Comparison of ENCODE assay signal across 22 cellular contexts in genomic region chr5:154524181-154524580, GRCh38. TPM values are rescaled to one million over a fixed set of nuclear protein-coding genes. Genes with fewer than 3 reads are reported as not detected.
A peak's percentile ranks its signal among the peaks of the same experiment; 100 is the strongest.
DNase-seq lines count a peak whose midpoint lies in the region; ATAC-seq and TF ChIP-seq lines count a peak whose summit lies in the region.
"Had no signal": no experiment of that assay in that cellular context is flagged by ENCODE, and none has a peak within 500 bp of the region (broad histone marks: within the 10 kb centered on the region; RNA-seq: fewer than 3 reads in every experiment).

No MANE protein-coding gene starts in this region.

- no peaks in the 10 kb centered on the region for H3K9me3 ChIP-seq in HEK293 (ENCODE audit: control insufficient read depth, insufficient read depth, low read depth, low read length)
- H3K9me3 ChIP-seq in mesodermal cell (ENCODE audit: control insufficient read depth, low read length) = no peaks in the 10 kb centered on the region
- H3K9me3 ChIP-seq in skeletal muscle tissue (ENCODE audit: control insufficient read depth in 3 of 3, low read length in 3 of 3) = no peaks in the 10 kb centered on the region
- H3K9me3 ChIP-seq: body of pancreas, lower lobe of right lung, upper lobe of left lung had no signal

- peaks cover 4% of the 10 kb centered on the region; the same call in 1 of the 2 replicates for H3K4me1 ChIP-seq in HEK293 (ENCODE audit: control insufficient read depth, insufficient read depth, low read length)
- peaks cover 55% of the 10 kb centered on the region for H3K4me1 ChIP-seq in mesodermal cell (ENCODE audit: control insufficient read depth, insufficient read depth, low read length, poor library complexity, severe bottlenecking)
- H3K4me1 ChIP-seq in skeletal muscle tissue (ENCODE audit: control insufficient read depth in 3 of 3, insufficient read depth in 3 of 3, low read length in 3 of 3) = peaks cover 10 to 16% (median 13%) of the 10 kb centered on the region in 3 donors
- H3K4me1 ChIP-seq: lower lobe of right lung had no signal

- no peak overlapping the region for H3K9ac ChIP-seq in skeletal muscle tissue (ENCODE audit: low read depth in 1 of 3, low read length in 3 of 3)

- no peak for ATAC-seq in GM19452 (IDR thresholded peaks at IDR 0.05; ENCODE audit: unreplicated experiment)
- ATAC-seq in HG02642 (IDR thresholded peaks at IDR 0.05; ENCODE audit: poor library complexity, unreplicated experiment) = no peak
- ATAC-seq: activated CD8-positive, alpha-beta memory T cell treated with anti-CD3 and anti-CD28 coated beads, Interleukin-2, amount 10 ng/mL, durations not matched to agents 7 days and 5 days; body of pancreas; lower lobe of right lung had no signal

- H3K36me3 ChIP-seq in HEK293 (ENCODE audit: control insufficient read depth in 2 of 2, insufficient read depth in 1 of 2, low read length in 2 of 2) = no peaks in the 10 kb centered on the region
- no peaks in the 10 kb centered on the region for H3K36me3 ChIP-seq in mesodermal cell (ENCODE audit: control insufficient read depth, insufficient read depth, low read length)
- H3K36me3 ChIP-seq in skeletal muscle tissue (ENCODE audit: control insufficient read depth in 3 of 3, insufficient read depth in 3 of 3, low read length in 3 of 3) = no peaks in the 10 kb centered on the region
- H3K36me3 ChIP-seq: lower lobe of right lung, upper lobe of left lung had no signal

- H3K27me3 ChIP-seq in skeletal muscle tissue (ENCODE audit: control insufficient read depth in 3 of 3, insufficient read depth in 3 of 3, low read length in 3 of 3) = peaks cover 12 to 16% (median 13%) of the 10 kb centered on the region in 3 donors
- H3K27me3 ChIP-seq: body of pancreas had no signal

- POLR2A ChIA-PET in HEK293 (lab: Yijun Ruan, JAX) = interaction anchor here (0.6 to 1.4 kb wide), 3 partner anchors 141 to 334 kb away, joined by 3 to 6 read pairs (median 4); partner anchors contain the start of gene GALNT10

- H3K4me3 ChIP-seq in HEK293 (ENCODE audit: low read depth, low read length) (no peak overlapping the region), mesodermal cell (ENCODE audit: extremely low read depth, insufficient read depth, low read length, poor library complexity, severe bottlenecking) (no peak overlapping the region), skeletal muscle tissue (ENCODE audit: low read length in 3 of 3) (no peak overlapping the region)
- H3K4me3 ChIP-seq: body of pancreas, lower lobe of right lung, upper lobe of left lung had no signal

- CTCF ChIA-PET in HEK293 (lab: Yijun Ruan, JAX) = interaction anchor here (0.6 to 2.7 kb wide), 6 partner anchors 9 to 84 kb away, joined by 3 to 13 read pairs (median 4); no protein-coding TSS in a partner anchor

- H3K27ac ChIP-seq in HEK293 (ENCODE audit: extremely low read depth, low read depth, low read length) (peak overlapping the region; percentile 26; the same call in 1 of the 2 replicates), mesodermal cell (ENCODE audit: low read depth, low read length, severe bottlenecking) (peak overlapping the region; percentile 92), skeletal muscle tissue (ENCODE audit: low read depth, low read length) (peak overlapping the region; percentile 19)
- H3K27ac ChIP-seq: body of pancreas, lower lobe of right lung, upper lobe of left lung had no signal

- DNase-seq in SK-N-DZ (ENCODE audit: low spot score) (peak; percentile 73), D341Med (ENCODE audit: low spot score) (no peak), erythroblast (lab: John Stamatoyannopoulos, UW) (no peak)
- DNase-seq: activated B cell treated with CpG ODN at 0.5 μM for 24 hours; activated CD8-positive, alpha-beta memory T cell treated with anti-CD3 and anti-CD28 coated beads, Interleukin-2, amount 10 ng/mL, durations not matched to agents 7 days and 5 days; activated naive CD4-positive, alpha-beta T cell; activated T-cell treated with anti-CD3 and anti-CD28 coated beads, Interleukin-2, amount 50 U/mL, for 48 hours; body of pancreas; C1 segment of cervical spinal cord; Calu3; kidney; lower lobe of right lung; SW 1271; upper lobe of left lung had no signal

- no peak for TF ChIP-seq POLR2A in erythroblast (IDR thresholded peaks at IDR 0.05; ENCODE audit: low read length)

- no peak for TF ChIP-seq CTCF in HEK293 (tag by site-specific recombination; IDR thresholded peaks at IDR 0.05)

- 75 to 80% methylated on average over 2 to 3 of the region's 4 CpGs for WGBS in mesodermal cell (ENCODE audit: insufficient coverage in 2 of 2), 2 experiments

TF ChIP-seq in HEK293, 187 proteins besides CTCF, POLR2A, EP300 and RAD21:
- TF ChIP-seq ZNF518A (tag by site-specific recombination; conservative IDR thresholded peaks at IDR 0.05; ENCODE audit: low read depth) (no peak), SP7 (tag by site-specific recombination; IDR thresholded peaks at IDR 0.05) (no peak), TRIM28 (IDR thresholded peaks at IDR 0.05; ENCODE audit: borderline replicate concordance, low read length) (0 out of 2 replicates have a peak, but pooled peaks have one; percentile 4)

RNA-seq across cellular contexts. Expression of gene HAND1, which starts 46.2 kb away (rescaled TPM):
- polyA plus RNA-seq in SK-N-DZ (2014; cell fraction: cytosol; rRNA removed) = 173 and 186 TPM in 2 replicates
- 153 and 181 TPM in 2 replicates for polyA plus RNA-seq in SK-N-DZ (2014; cell fraction: nucleus; rRNA removed)
- 366 TPM for polyA plus RNA-seq in mesodermal cell (2013, experiment 1 of 2)
- polyA plus RNA-seq in mesodermal cell (2013, experiment 2 of 2) = 464 TPM
- not detected for total RNA-seq in skeletal muscle tissue
- total RNA-seq: activated B cell treated with CpG ODN at 0.5 μM for 24 hours; activated CD8-positive, alpha-beta memory T cell treated with anti-CD3 and anti-CD28 coated beads, Interleukin-2, amount 10 ng/mL, durations not matched to agents 7 days and 5 days; body of pancreas; Calu3; glomerular endothelial cell; kidney; NCI-H460; renal cortical epithelial cell had no signal

Comparison
In these comparisons a context has a peak if more than half of its experiments do, and no peak if none do; other contexts are left out.
1. H3K27ac ChIP-seq: peak in every context shown above with its lines; median percentile 92 in mesodermal cell; 26 in HEK293; 19 in skeletal muscle tissue.